Comparison of ENCODE assay signal across 7 cellular contexts in genomic region chr2:26164641-26165211, GRCh38.
"Had no signal": no experiment of that assay in that cellular context is flagged by ENCODE, and none has a peak within 500 bp of the region (broad histone marks: within the 10 kb centered on the region; RNA-seq: fewer than 3 reads in every experiment).

No MANE protein-coding gene starts in this region.

- H3K27ac ChIP-seq: ascending aorta, pancreas, SJSA1 had no signal

- H3K4me3 ChIP-seq: ascending aorta, pancreas, SJSA1 had no signal

- ATAC-seq: activated CD8-positive, alpha-beta T cell treated with anti-CD3 and anti-CD28 coated beads for 36 hours; pancreas had no signal

- H3K27me3 ChIP-seq: ascending aorta, pancreas, SJSA1 had no signal

- H3K36me3 ChIP-seq: ascending aorta, pancreas, SJSA1 had no signal

- H3K9me3 ChIP-seq: ascending aorta, pancreas, SJSA1 had no signal

- DNase-seq: activated CD4-positive, alpha-beta T cell treated with anti-CD3 and anti-CD28 coated beads for 48 hours; activated CD8-positive, alpha-beta T cell treated with anti-CD3 and anti-CD28 coated beads for 36 hours; pancreas; retina; T-helper 2 cell had no signal

- H3K4me1 ChIP-seq: ascending aorta, pancreas, SJSA1 had no signal
